ENCODE assay signal across 19 cellular contexts in genomic region chr17:66444001-66444400, GRCh38.
"Had no signal": no experiment of that assay in that cellular context is flagged by ENCODE, and none has a peak within 500 bp of the region (broad histone marks: within the 10 kb centered on the region; RNA-seq: fewer than 3 reads in every experiment).

No MANE protein-coding gene starts in this region.

- H3K27ac Mint-ChIP-seq: activated CD4-positive, alpha-beta memory T cell treated with anti-CD3 and anti-CD28 coated beads for 36 hours; activated naive CD4-positive, alpha-beta T cell treated with anti-CD3 and anti-CD28 coated beads, Interleukin-2, amount 50 U/mL, for 24 hours; memory B cell; stimulated activated effector memory CD8-positive, alpha-beta T cell treated with anti-CD3 and anti-CD28 coated beads, Interleukin-12 subunit alpha, Interleukin-12 subunit beta, amount 100 ng/mL, for 72 hours had no signal

- H3K36me3 ChIP-seq: cardiac muscle cell, gastroesophageal sphincter, suprapubic skin, tibial nerve had no signal

- DNase-seq: activated CD4-positive, alpha-beta memory T cell treated with anti-CD3 and anti-CD28 coated beads for 36 hours; activated CD4-positive, alpha-beta T cell treated with anti-CD3 and anti-CD28 coated beads for 48 hours; activated gamma-delta T cell treated with Interleukin-2 at 50 U/mL for 16 hours; body of pancreas; head of caudate nucleus; posterior cingulate gyrus; small intestine; stimulated activated CD4-positive, alpha-beta T cell treated with anti-CD3 and anti-CD28 coated beads, Interleukin-2, amount 100 ng/mL, for 24 hours; stimulated activated naive CD8-positive, alpha-beta T cell treated with anti-CD3 and anti-CD28 coated beads, Interleukin-15, amount 100 ng/mL, for 72 hours had no signal

- H3K9me3 Mint-ChIP-seq: activated CD4-positive, alpha-beta memory T cell treated with anti-CD3 and anti-CD28 coated beads for 36 hours; activated naive CD4-positive, alpha-beta T cell treated with anti-CD3 and anti-CD28 coated beads, Interleukin-2, amount 50 U/mL, for 24 hours; memory B cell; nephron; stimulated activated effector memory CD8-positive, alpha-beta T cell treated with anti-CD3 and anti-CD28 coated beads, Interleukin-12 subunit alpha, Interleukin-12 subunit beta, amount 100 ng/mL, for 72 hours; stimulated activated naive CD8-positive, alpha-beta T cell treated with anti-CD3 and anti-CD28 coated beads, Interleukin-15, amount 100 ng/mL, for 72 hours had no signal

- H3K27me3 ChIP-seq: body of pancreas, cardiac muscle cell, gastroesophageal sphincter, suprapubic skin, tibial nerve had no signal

- H3K4me3 Mint-ChIP-seq: activated CD4-positive, alpha-beta memory T cell treated with anti-CD3 and anti-CD28 coated beads for 36 hours; activated naive CD4-positive, alpha-beta T cell treated with anti-CD3 and anti-CD28 coated beads, Interleukin-2, amount 50 U/mL, for 24 hours; memory B cell; nephron; stimulated activated effector memory CD8-positive, alpha-beta T cell treated with anti-CD3 and anti-CD28 coated beads, Interleukin-12 subunit alpha, Interleukin-12 subunit beta, amount 100 ng/mL, for 72 hours; stimulated activated naive CD8-positive, alpha-beta T cell treated with anti-CD3 and anti-CD28 coated beads, Interleukin-15, amount 100 ng/mL, for 72 hours had no signal

- H3K27ac ChIP-seq: body of pancreas, epithelial cell of prostate, gastroesophageal sphincter, suprapubic skin, tibial nerve had no signal

- H3K27me3 Mint-ChIP-seq: activated CD4-positive, alpha-beta memory T cell treated with anti-CD3 and anti-CD28 coated beads for 36 hours; activated naive CD4-positive, alpha-beta T cell treated with anti-CD3 and anti-CD28 coated beads, Interleukin-2, amount 50 U/mL, for 24 hours; stimulated activated naive CD8-positive, alpha-beta T cell treated with anti-CD3 and anti-CD28 coated beads, Interleukin-15, amount 100 ng/mL, for 72 hours had no signal

- H3K9me3 ChIP-seq: body of pancreas, gastroesophageal sphincter, suprapubic skin, tibial nerve had no signal

- ATAC-seq: body of pancreas; gastroesophageal sphincter; sciatic nerve; stimulated activated effector memory CD8-positive, alpha-beta T cell treated with anti-CD3 and anti-CD28 coated beads, Interleukin-12 subunit alpha, Interleukin-12 subunit beta, amount 100 ng/mL, for 72 hours; stimulated activated naive CD8-positive, alpha-beta T cell treated with anti-CD3 and anti-CD28 coated beads, Interleukin-15, amount 100 ng/mL, for 72 hours had no signal

- H3K36me3 Mint-ChIP-seq: memory B cell had no signal

- H3K4me3 ChIP-seq: body of pancreas, cardiac muscle cell, gastroesophageal sphincter, suprapubic skin, tibial nerve had no signal
